In the genomic region with DNA sequence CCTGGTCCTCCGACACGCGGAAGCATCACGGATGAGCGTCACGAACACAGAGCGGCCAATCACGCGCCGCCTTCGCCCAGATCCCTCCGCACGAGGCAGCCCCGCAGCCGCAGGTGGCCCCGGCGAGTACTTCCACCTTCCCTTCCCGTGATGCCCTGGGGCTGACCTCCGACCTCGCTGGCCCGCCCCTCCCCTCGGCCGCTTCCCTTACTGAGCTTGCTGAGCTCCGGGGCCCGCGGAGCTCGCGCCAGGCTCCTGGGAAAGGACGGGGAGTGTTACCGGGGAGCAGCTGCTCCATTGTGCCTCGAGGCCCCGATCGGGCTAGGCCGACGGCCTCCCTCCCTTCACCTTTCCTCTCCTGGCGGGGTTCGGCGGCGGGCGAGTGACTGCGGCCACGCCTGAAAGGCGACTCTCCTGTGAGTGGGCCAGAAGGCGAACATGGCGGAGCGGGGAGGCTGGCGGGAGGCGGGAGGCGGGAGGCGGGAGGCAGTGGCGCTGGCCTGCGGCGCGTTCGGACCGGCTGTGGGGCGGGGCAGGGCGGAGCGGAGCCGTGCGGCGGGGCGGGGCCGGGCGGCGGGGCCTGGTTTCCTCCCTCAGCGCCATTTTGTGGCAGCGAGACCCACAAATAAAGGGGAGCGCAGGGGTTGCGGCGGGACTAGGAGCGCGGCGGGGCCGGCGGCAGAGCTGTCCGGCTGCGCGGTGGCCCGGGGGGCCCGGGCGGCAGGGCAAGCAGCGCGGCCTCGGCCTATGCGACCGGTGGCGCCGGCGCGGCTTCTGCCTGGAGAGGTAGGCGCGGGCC, we compare ENCODE assay signal across 8 cellular contexts. TPM values are rescaled to one million over a fixed set of nuclear protein-coding genes. Genes with fewer than 3 reads are reported as not detected.
A peak's percentile ranks its signal among the peaks of the same experiment; 100 is the strongest.
DNase-seq lines count a peak whose midpoint lies in the region; ATAC-seq and TF ChIP-seq lines count a peak whose summit lies in the region.

Gene WTAP (plus strand): TSS at position 589 of the 799 bp plus-strand sequence. CDS start 8,760 bp downstream, outside the sequence.

- TF ChIP-seq CTCF in HFF-Myc (IDR thresholded peaks at IDR 0.05; ENCODE audit: low read depth, low read length, missing control alignments) (no peak), gastroesophageal sphincter (IDR thresholded peaks at IDR 0.05) (peak in 1 of 4 experiments; percentile 5), neutrophil (IDR thresholded peaks at IDR 0.05) (peak; percentile 50), subcutaneous adipose tissue (IDR thresholded peaks at IDR 0.05; ENCODE audit: low read depth) (no peak)

- peak; percentile 95 for ATAC-seq in gastroesophageal sphincter

- no peak for TF ChIP-seq EP300 in gastroesophageal sphincter (IDR thresholded peaks at IDR 0.05)

- in situ Hi-C loops in SK-MEL-5 (cut with HindIII; ENCODE audit: low pct_unique_long_range_greater_than_20kb, low sequenced_read_pairs) = no loop called here

- H3K4me1 ChIP-seq in gastroesophageal sphincter = peaks cover 5 to 56% (median 10%) of the 10 kb centered on the region in 3 donors
- peaks cover 46 to 54% of the 10 kb centered on the region in 2 experiments for H3K4me1 ChIP-seq in neutrophil (ENCODE audit: control insufficient read depth in 1 of 2, insufficient read depth in 1 of 2, low read depth in 1 of 2, low read length in 1 of 2)

- H3K36me3 ChIP-seq in gastroesophageal sphincter = no peaks in the 10 kb centered on the region
- H3K36me3 ChIP-seq in neutrophil = no peaks in the 10 kb centered on the region

- H3K27me3 ChIP-seq in gastroesophageal sphincter = no peaks in the 10 kb centered on the region
- H3K27me3 ChIP-seq in neutrophil = no peaks in the 10 kb centered on the region

- H3K9me3 ChIP-seq in gastroesophageal sphincter (no peaks in the 10 kb centered on the region), neutrophil (no peaks in the 10 kb centered on the region)

- no CpG with 5 or more reads among the region's 93 CpGs for WGBS in gastroesophageal sphincter (ENCODE audit: low coverage in 1 of 2), 2 donors

- peak; percentile 57 to 89 for TF ChIP-seq POLR2A in gastroesophageal sphincter (IDR thresholded peaks at IDR 0.05)

- H3K27ac ChIP-seq in gastroesophageal sphincter (peak within 1 kb of the TSS; percentile 82 to 99 (median 98)), neutrophil (peak within 1 kb of the TSS; percentile 98)

- DNase-seq in GM04503 (ENCODE audit: low read depth) = peak; percentile 71
- peak; percentile 79 for DNase-seq in HFF-Myc (ENCODE audit: extremely low read depth, low read depth)
- DNase-seq in MV-4-11 (lab: John Stamatoyannopoulos, UW) = peak; percentile 93
- DNase-seq in SK-MEL-5 (ENCODE audit: low read depth, low spot score) = peak; percentile 91
- DNase-seq in activated naive CD4-positive, alpha-beta T cell treated with Interleukin-2 at 50 U/mL for 16 hours = peak; percentile 98

- peak within 1 kb of the TSS; percentile 81 for H3K4me3 ChIP-seq in HFF-Myc (replicated peaks; ENCODE audit: low read depth, low read length)
- H3K4me3 ChIP-seq in gastroesophageal sphincter = peak within 1 kb of the TSS; percentile 93 to 98
- H3K4me3 ChIP-seq in neutrophil (ENCODE audit: low read depth in 1 of 2, low read length in 1 of 2) = peak within 1 kb of the TSS; percentile 96 to 97

RNA-seq across cellular contexts. Expression of gene WTAP, which starts in this region (rescaled TPM):
- 59.6 and 59.7 TPM in 2 replicates for total RNA-seq in SK-MEL-5 (2014; rRNA removed; shearing (Covaris generic))
- polyA plus RNA-seq in SK-MEL-5 (2015; cell fraction: cytosol; rRNA removed) = 28.8 and 34.7 TPM in 2 replicates
- 30.7 and 32.3 TPM in 2 replicates for polyA plus RNA-seq in SK-MEL-5 (2015; cell fraction: nucleus; rRNA removed)
- 100 to 1,000 TPM in 1 of 4 donors, 10 to 100 TPM in 3; 52.1 to 123 (median 79.9) TPM for total RNA-seq in gastroesophageal sphincter
- 100 to 1,000 TPM in 3 of 4 donors, 10 to 100 TPM in 1; 89.5 to 135 (median 107) TPM for total RNA-seq in subcutaneous adipose tissue

Comparison
In these comparisons a context has a peak if more than half of its experiments do, and no peak if none do; other contexts are left out.
1. Peak in every context shown above with its lines: DNase-seq, ATAC-seq, H3K4me3 ChIP-seq and H3K27ac ChIP-seq.